ENCODE assay signal across 9 cellular contexts in genomic region chr1:171081220-171081993, GRCh38. TPM values are rescaled to one million over a fixed set of nuclear protein-coding genes. Genes with fewer than 3 reads are reported as not detected.
DNase-seq lines count a peak whose midpoint lies in the region; ATAC-seq, FAIRE-seq and TF ChIP-seq lines count a peak whose summit lies in the region.
"Had no signal": no experiment of that assay in that cellular context is flagged by ENCODE, and none has a peak within 500 bp of the region (broad histone marks: within the 10 kb centered on the region; RNA-seq: fewer than 3 reads in every experiment).

No MANE protein-coding gene starts in this region.

- no peak overlapping the region for H3K4me3 Mint-ChIP-seq in activated CD4-positive, alpha-beta memory T cell treated with anti-CD3 and anti-CD28 coated beads, Interleukin-2, amount 10 ng/mL, durations not matched to agents 7 days and 5 days
- H3K4me3 Mint-ChIP-seq: activated naive CD4-positive, alpha-beta T cell treated with anti-CD3 and anti-CD28 coated beads, Interleukin-2, amount 50 U/mL, for 24 hours had no signal

- no peak for TF ChIP-seq POLR2A in GM12892 (IDR thresholded peaks at IDR 0.05; ENCODE audit: low read depth, low read length)

- TF ChIP-seq CTCF in AG04449 (IDR thresholded peaks at IDR 0.05; ENCODE audit: insufficient read depth, low read length, missing control alignments): no peak
- peak; percentile 42 for TF ChIP-seq CTCF in astrocyte of the spinal cord (IDR thresholded peaks at IDR 0.05; ENCODE audit: low read depth, low read length)
- TF ChIP-seq CTCF in kidney epithelial cell (IDR thresholded peaks at IDR 0.05; ENCODE audit: insufficient read depth, low read length, poor library complexity, severe bottlenecking): peak; percentile 12

- H3K4me3 ChIP-seq in AG04449 (ENCODE audit: low read depth, low read length) (no peak overlapping the region), astrocyte of the spinal cord (ENCODE audit: low read depth, low read length) (no peak overlapping the region), kidney epithelial cell (ENCODE audit: low read depth, low read length) (no peak overlapping the region)

- no peak for ATAC-seq in HG03521 (IDR thresholded peaks at IDR 0.05; ENCODE audit: unreplicated experiment)

- in situ Hi-C loops in astrocyte of the spinal cord (cut with HindIII; ENCODE audit: low sequenced_read_pairs): no loop called here

- H3K36me3 Mint-ChIP-seq in activated CD4-positive, alpha-beta memory T cell treated with anti-CD3 and anti-CD28 coated beads, Interleukin-2, amount 10 ng/mL, durations not matched to agents 7 days and 5 days (ENCODE audit: low read depth): no peaks in the 10 kb centered on the region
- H3K36me3 Mint-ChIP-seq: activated naive CD4-positive, alpha-beta T cell treated with anti-CD3 and anti-CD28 coated beads, Interleukin-2, amount 50 U/mL, for 24 hours had no signal

- peaks cover 2% of the 10 kb centered on the region for H3K9me3 Mint-ChIP-seq in activated CD4-positive, alpha-beta memory T cell treated with anti-CD3 and anti-CD28 coated beads, Interleukin-2, amount 10 ng/mL, durations not matched to agents 7 days and 5 days
- H3K9me3 Mint-ChIP-seq: activated naive CD4-positive, alpha-beta T cell treated with anti-CD3 and anti-CD28 coated beads, Interleukin-2, amount 50 U/mL, for 24 hours had no signal

- CTCF ChIA-PET in AG04449 (lab: Yijun Ruan, JAX): interaction anchor here (1.0 to 2.6 kb wide), 13 partner anchors 9 to 233 kb away, joined by 3 to 52 read pairs (median 5); partner anchors contain the start of genes FMO2, FMO3 and FMO4
- CTCF ChIA-PET in activated CD4-positive, alpha-beta memory T cell treated with anti-CD3 and anti-CD28 coated beads, Interleukin-2, amount 10 ng/mL, durations not matched to agents 7 days and 5 days (lab: Charles Lee): interaction anchor here (1.6 kb wide), 1 partner anchor 232 kb away, joined by 5 read pairs; the partner anchor contains the start of gene FMO4

- POLR2A ChIA-PET in AG04449 (lab: Yijun Ruan, JAX): no interaction called here
- POLR2A ChIA-PET in activated CD4-positive, alpha-beta memory T cell treated with anti-CD3 and anti-CD28 coated beads, Interleukin-2, amount 10 ng/mL, durations not matched to agents 7 days and 5 days (lab: Charles Lee): no interaction called here

- H3K27me3 Mint-ChIP-seq in activated CD4-positive, alpha-beta memory T cell treated with anti-CD3 and anti-CD28 coated beads, Interleukin-2, amount 10 ng/mL, durations not matched to agents 7 days and 5 days: no peaks in the 10 kb centered on the region

- no peaks in the 10 kb centered on the region for H3K27me3 ChIP-seq in kidney epithelial cell (ENCODE audit: control insufficient read depth, insufficient read depth, low read length)

- H3K4me1 Mint-ChIP-seq in activated CD4-positive, alpha-beta memory T cell treated with anti-CD3 and anti-CD28 coated beads, Interleukin-2, amount 10 ng/mL, durations not matched to agents 7 days and 5 days: no peaks in the 10 kb centered on the region
- H3K4me1 Mint-ChIP-seq: activated naive CD4-positive, alpha-beta T cell treated with anti-CD3 and anti-CD28 coated beads, Interleukin-2, amount 50 U/mL, for 24 hours had no signal

- no peak for FAIRE-seq in GM12892 (lab: Jason Lieb, UNC)

- H3K36me3 ChIP-seq in kidney epithelial cell (ENCODE audit: control insufficient read depth, insufficient read depth, low read length): no peaks in the 10 kb centered on the region

- peak; percentile 4 for DNase-seq in AG04449 (ENCODE audit: low read depth, low spot score)
- peak; percentile 34 to 61 for DNase-seq in Kasumi-1 (lab: John Stamatoyannopoulos, UW)
- peak; percentile 76 for DNase-seq in astrocyte of the spinal cord (ENCODE audit: low read depth, low spot score)
- DNase-seq in kidney epithelial cell (ENCODE audit: low read depth): no peak
- DNase-seq in GM12892 (ENCODE audit: insufficient read length): no peak
- DNase-seq in stimulated activated CD8-positive, alpha-beta memory T cell treated with anti-CD3 and anti-CD28 coated beads, Interleukin-4, amount 100 ng/mL, for 48 hours: no peak
- no peak for DNase-seq in activated CD4-positive, alpha-beta memory T cell treated with anti-CD3 and anti-CD28 coated beads, Interleukin-2, amount 10 ng/mL, durations not matched to agents 7 days and 5 days

- H3K27ac Mint-ChIP-seq in activated CD4-positive, alpha-beta memory T cell treated with anti-CD3 and anti-CD28 coated beads, Interleukin-2, amount 10 ng/mL, durations not matched to agents 7 days and 5 days: no peak overlapping the region
- H3K27ac Mint-ChIP-seq: activated naive CD4-positive, alpha-beta T cell treated with anti-CD3 and anti-CD28 coated beads, Interleukin-2, amount 50 U/mL, for 24 hours had no signal

RNA-seq across cellular contexts. Expression of gene FMO3, which starts 9.3 kb away (rescaled TPM):
- total RNA-seq in kidney epithelial cell: not detected in 2 replicates
- not detected for polyA plus RNA-seq in GM12892 (2012; ENCODE audit: missing spikeins)
- total RNA-seq in activated CD4-positive, alpha-beta memory T cell treated with anti-CD3 and anti-CD28 coated beads, Interleukin-2, amount 10 ng/mL, durations not matched to agents 7 days and 5 days: not detected

Comparison
In these comparisons a context has a peak if more than half of its experiments do, and no peak if none do; other contexts are left out.
1. DNase-seq: peak in AG04449 (single experiment), Kasumi-1 (2 of 2) and astrocyte of the spinal cord (single experiment); none in kidney epithelial cell (single experiment), GM12892 (single experiment), stimulated activated CD8-positive, alpha-beta memory T cell treated with anti-CD3 and anti-CD28 coated beads, Interleukin-4, amount 100 ng/mL, for 48 hours (single experiment) and activated CD4-positive, alpha-beta memory T cell treated with anti-CD3 and anti-CD28 coated beads, Interleukin-2, amount 10 ng/mL, durations not matched to agents 7 days and 5 days (single experiment).